Comparison of ENCODE assay signal across 17 cellular contexts in the genomic region with DNA sequence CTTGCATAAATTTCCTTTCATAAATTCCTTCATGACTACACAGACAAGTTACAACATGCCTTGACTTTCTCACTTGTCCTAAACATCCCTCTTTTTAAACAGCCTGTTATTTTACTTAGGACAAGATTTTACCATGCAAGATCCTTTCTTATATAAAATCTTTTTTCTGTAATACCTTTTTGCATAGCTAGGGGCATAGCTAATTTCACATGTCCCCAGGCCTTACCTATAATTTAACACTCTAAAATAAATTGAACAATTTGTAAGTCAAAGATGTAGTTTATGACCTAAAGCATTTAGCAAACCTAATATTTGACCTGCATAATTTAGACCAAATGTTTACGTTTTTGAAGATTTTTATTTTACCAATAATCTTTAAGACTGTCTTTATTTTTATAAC.
DNase-seq lines count a peak whose midpoint lies in the region; ATAC-seq, FAIRE-seq and TF ChIP-seq lines count a peak whose summit lies in the region.
"Had no signal": no experiment of that assay in that cellular context is flagged by ENCODE, and none has a peak within 500 bp of the region (broad histone marks: within the 10 kb centered on the region; RNA-seq: fewer than 3 reads in every experiment).

No MANE protein-coding gene starts in this region.

- H2AK5ac ChIP-seq in H9 (ENCODE audit: insufficient read length, low read length): no peak overlapping the region

- ATAC-seq in RWPE2 (ENCODE audit: low read depth): no peak
- ATAC-seq in gastroesophageal sphincter: no peak
- ATAC-seq in pancreas: no peak

- H3K27me3 ChIP-seq in H9 (ENCODE audit: insufficient read depth, low read length): no peaks in the 10 kb centered on the region
- H3K27me3 ChIP-seq in RWPE2 (ENCODE audit: insufficient read depth, poor library complexity, severe bottlenecking): no peaks in the 10 kb centered on the region
- no peaks in the 10 kb centered on the region for H3K27me3 ChIP-seq in gastroesophageal sphincter
- no peaks in the 10 kb centered on the region for H3K27me3 ChIP-seq in pancreas
- H3K27me3 ChIP-seq: BE2C had no signal

- no peak overlapping the region for H3K14ac ChIP-seq in H9 (ENCODE audit: insufficient read depth, low read length)

- H3K4me1 ChIP-seq in H9 (ENCODE audit: insufficient read depth, low read length) (peaks cover 7% of the 10 kb centered on the region; the same call in 1 of the 2 replicates), RWPE2 (ENCODE audit: insufficient read depth, poor library complexity, severe bottlenecking) (no peaks in the 10 kb centered on the region), gastroesophageal sphincter (no peaks in the 10 kb centered on the region), pancreas (no peaks in the 10 kb centered on the region)
- H3K4me1 ChIP-seq: BE2C, Caco-2 had no signal

- no peak overlapping the region for H2BK20ac ChIP-seq in H9 (ENCODE audit: low read depth, low read length, poor library complexity, severe bottlenecking)

- no peaks in the 10 kb centered on the region for H3K23me2 ChIP-seq in H9 (ENCODE audit: insufficient read length, low read depth, low read length, poor library complexity, severe bottlenecking)

- H3K9ac ChIP-seq in H9 (ENCODE audit: extremely low read depth, insufficient read length, low read length): no peak overlapping the region

- H3K4me1 Mint-ChIP-seq in H9: peaks cover 10 to 15% of the 10 kb centered on the region in 2 experiments
- no peaks in the 10 kb centered on the region for H3K4me1 Mint-ChIP-seq in endothelial cell (ENCODE audit: unreplicated experiment)
- no peaks in the 10 kb centered on the region for H3K4me1 Mint-ChIP-seq in nephron
- H3K4me1 Mint-ChIP-seq: CD14-positive monocyte; CD8-positive, alpha-beta memory T cell had no signal

- H3K79me2 ChIP-seq in H9 (ENCODE audit: insufficient read depth, low read length): no peaks in the 10 kb centered on the region

- H2BK5ac ChIP-seq in H9 (ENCODE audit: insufficient read length, low read length): no peak overlapping the region

- no peak overlapping the region for H2BK120ac ChIP-seq in H9 (ENCODE audit: low read depth, low read length, poor library complexity, severe bottlenecking)

- no peak overlapping the region for H2AFZ ChIP-seq in H9 (ENCODE audit: low read length)

- H4K8ac ChIP-seq in H9 (replicated peaks; ENCODE audit: insufficient read length, low read depth, low read length): no peak overlapping the region

- H3K4me3 Mint-ChIP-seq in H9 (no peak overlapping the region), endothelial cell (ENCODE audit: unreplicated experiment) (no peak overlapping the region), nephron (peak overlapping the region in 1 of 3 experiments; percentile 33)
- H3K4me3 Mint-ChIP-seq: CD14-positive monocyte; CD8-positive, alpha-beta memory T cell had no signal

- TF ChIP-seq EP300 in gastroesophageal sphincter (IDR thresholded peaks at IDR 0.05): no peak

- H4K91ac ChIP-seq in H9 (ENCODE audit: insufficient read length, low read depth, low read length): no peak overlapping the region

- DNase-seq in H9 (no peak), RWPE2 (ENCODE audit: low spot score) (no peak), endothelial cell (ENCODE audit: low spot score) (no peak), pancreas (no peak)
- no peak for DNase-seq in stimulated activated CD4-positive, alpha-beta T cell treated with anti-CD3 and anti-CD28 coated beads, Interleukin-1b, Interleukin-23, amount 100 ng/mL, for 48 hours
- no peak for DNase-seq in stimulated activated CD4-positive, alpha-beta T cell treated with anti-CD3 and anti-CD28 coated beads, Interleukin-2, amount 100 ng/mL, for 48 hours
- DNase-seq: BE2C; Caco-2; CD8-positive, alpha-beta memory T cell; DND-41; GDM1; GOT3 had no signal

- H3K27ac Mint-ChIP-seq in H9 (no peak overlapping the region), endothelial cell (ENCODE audit: unreplicated experiment) (no peak overlapping the region), nephron (peak overlapping the region; percentile 15 to 50 (median 18))
- H3K27ac Mint-ChIP-seq: CD14-positive monocyte; CD8-positive, alpha-beta memory T cell had no signal

- TF ChIP-seq CTCF in H9 (conservative IDR thresholded peaks at IDR 0.05) (peak; percentile 35; the same call in 1 of the 3 replicates), RWPE2 (IDR thresholded peaks at IDR 0.05; ENCODE audit: poor library complexity, severe bottlenecking) (peak; percentile 11), endothelial cell (IDR thresholded peaks at IDR 0.05; ENCODE audit: unreplicated experiment) (peak; percentile 36), nephron (IDR thresholded peaks at IDR 0.05; ENCODE audit: unreplicated experiment in 3 of 3) (no peak), gastroesophageal sphincter (IDR thresholded peaks at IDR 0.05) (no peak), pancreas (IDR thresholded peaks at IDR 0.05) (no peak)

- H3K36me3 ChIP-seq in RWPE2 (ENCODE audit: low read depth): no peaks in the 10 kb centered on the region
- H3K36me3 ChIP-seq in gastroesophageal sphincter: no peaks in the 10 kb centered on the region
- H3K36me3 ChIP-seq in pancreas: no peaks in the 10 kb centered on the region
- H3K36me3 ChIP-seq: BE2C, HAP-1 had no signal

- peaks cover 0 to 2% (median 0%) of the 10 kb centered on the region in 3 experiments; a peak in 1 of 7 replicates for H3K36me3 Mint-ChIP-seq in H9 (ENCODE audit: insufficient read depth in 1 of 3, low read depth in 3 of 3)
- H3K36me3 Mint-ChIP-seq in endothelial cell (ENCODE audit: low read depth, unreplicated experiment): no peaks in the 10 kb centered on the region
- peaks cover 5% of the 10 kb centered on the region for H3K36me3 Mint-ChIP-seq in nephron (ENCODE audit: low read depth)
- H3K36me3 Mint-ChIP-seq: CD14-positive monocyte; CD8-positive, alpha-beta memory T cell had no signal

- intact Hi-C loops in pancreas (cut with DNase I): no loop called here

- no peak overlapping the region for H3K23ac ChIP-seq in H9 (ENCODE audit: insufficient read length, low read depth, low read length)

- no peak overlapping the region for H4K5ac ChIP-seq in H9 (ENCODE audit: insufficient read length, low read depth, low read length)

- H3K4me3 ChIP-seq in RWPE2 (ENCODE audit: severe bottlenecking) (no peak overlapping the region), gastroesophageal sphincter (no peak overlapping the region), pancreas (no peak overlapping the region)
- H3K4me3 ChIP-seq: HAP-1 had no signal

- FAIRE-seq in pancreas (lab: Jason Lieb, UNC): no peak
- FAIRE-seq: GM12892 had no signal

- no peak overlapping the region for H3K18ac ChIP-seq in H9 (ENCODE audit: insufficient read length, low read depth, low read length)

- no peaks in the 10 kb centered on the region for H3K27me3 Mint-ChIP-seq in H9 (ENCODE audit: low read depth)
- no peaks in the 10 kb centered on the region for H3K27me3 Mint-ChIP-seq in endothelial cell (ENCODE audit: unreplicated experiment)
- no peaks in the 10 kb centered on the region for H3K27me3 Mint-ChIP-seq in nephron (ENCODE audit: low read depth)
- H3K27me3 Mint-ChIP-seq: CD8-positive, alpha-beta memory T cell had no signal

- H3K4ac ChIP-seq in H9 (ENCODE audit: low read depth, low read length): no peak overlapping the region

- no peaks in the 10 kb centered on the region for H4K20me1 ChIP-seq in H9 (ENCODE audit: control insufficient read depth, insufficient read depth, insufficient read length)

- no peak overlapping the region for H2BK15ac ChIP-seq in H9 (ENCODE audit: low read depth, low read length)

- H3K79me1 ChIP-seq in H9 (ENCODE audit: insufficient read depth, low read depth, low read length, poor library complexity, severe bottlenecking): no peaks in the 10 kb centered on the region

- H2BK12ac ChIP-seq in H9 (ENCODE audit: insufficient read length, low read depth, low read length): no peak overlapping the region

- H3T11ph ChIP-seq in H9 (ENCODE audit: low read length): no peak overlapping the region

- H3K9me3 ChIP-seq in H9 (ENCODE audit: control insufficient read depth, low read depth, low read length) (no peaks in the 10 kb centered on the region), RWPE2 (ENCODE audit: severe bottlenecking) (no peaks in the 10 kb centered on the region), gastroesophageal sphincter (no peaks in the 10 kb centered on the region), pancreas (no peaks in the 10 kb centered on the region)
- H3K9me3 ChIP-seq: BE2C, Caco-2, HAP-1 had no signal

- WGBS in H9 (ENCODE audit: extremely low coverage, insufficient read length, low lambda C conversion rate): no CpG with 5 or more reads among the region's 1 CpG
- WGBS in gastroesophageal sphincter (ENCODE audit: low coverage in 1 of 2), 2 donors: 88 to 91% methylated on average over 1 of the region's 1 CpG
- WGBS in pancreas, 2 donors: 39 to 64% methylated on average over 1 of the region's 1 CpG

- H3K56ac ChIP-seq in H9 (ENCODE audit: insufficient read length, low read depth, low read length): no peak overlapping the region

- H3K27ac ChIP-seq in H9 (ENCODE audit: insufficient read length, low read depth, low read length) (no peak overlapping the region), RWPE2 (ENCODE audit: poor library complexity, severe bottlenecking) (no peak overlapping the region), gastroesophageal sphincter (no peak overlapping the region), pancreas (no peak overlapping the region)

- no peak for TF ChIP-seq POLR2A in gastroesophageal sphincter (IDR thresholded peaks at IDR 0.05)

- H3K9me3 Mint-ChIP-seq in H9 (peaks cover 0 to under 1% of the 10 kb centered on the region in 2 experiments; a peak in 1 of 5 replicates), endothelial cell (ENCODE audit: unreplicated experiment) (no peaks in the 10 kb centered on the region), nephron (no peaks in the 10 kb centered on the region)

- no peak overlapping the region for H3K4me2 ChIP-seq in H9 (ENCODE audit: insufficient read depth, insufficient read length, low read length)

Comparison
In these comparisons a context has a peak if more than half of its experiments do, and no peak if none do; other contexts are left out.
1. H3K27ac Mint-ChIP-seq: peak in nephron (3 of 3); none in H9 (0 of 3) and endothelial cell (single experiment).
2. CTCF ChIP-seq: peak in H9 (single experiment), RWPE2 (single experiment) and endothelial cell (single experiment); none in nephron (0 of 3), gastroesophageal sphincter (0 of 4) and pancreas (0 of 4).